8 cellular contexts compared by ENCODE assay signal in genomic region chr19:40529093-40529954, GRCh38. TPM values are rescaled to one million over a fixed set of nuclear protein-coding genes. Genes with fewer than 3 reads are reported as not detected.
DNase-seq lines count a peak whose midpoint lies in the region; ATAC-seq and TF ChIP-seq lines count a peak whose summit lies in the region.

No MANE protein-coding gene starts in this region.

- DNase-seq in GM12865 (ENCODE audit: low read depth) (peak; percentile 91), OCI-M1 (lab: John Stamatoyannopoulos, UW) (peak; percentile 92)
- peak; percentile 96 for DNase-seq in activated T-cell treated with anti-CD3 and anti-CD28 coated beads, Interleukin-2, amount 50 U/mL, for 24 hours
- peak; percentile 80 for DNase-seq in stimulated activated CD8-positive, alpha-beta memory T cell treated with anti-CD3 and anti-CD28 coated beads, Interleukin-4, amount 100 ng/mL, for 24 hours (ENCODE audit: low read depth)

- H3K9ac ChIP-seq in muscle layer of colon (ENCODE audit: low read length), result no peak overlapping the region

- peaks cover 9% of the 10 kb centered on the region for H3K4me1 ChIP-seq in muscle layer of colon (ENCODE audit: insufficient read depth, low read length)

- peak; percentile 41; the same call in 1 of the 2 replicates for TF ChIP-seq RAD21 in Ishikawa (IDR thresholded peaks at IDR 0.05; ENCODE audit: low read depth)

- TF ChIP-seq CTCF in GM12865 (IDR thresholded peaks at IDR 0.05; ENCODE audit: insufficient read depth, low read depth, low read length, missing control alignments), result peak; percentile 95

- H3K4me3 ChIP-seq in GM12865 (ENCODE audit: low read depth, low read length) (peak overlapping the region; percentile 42), muscle layer of colon (ENCODE audit: low read depth in 1 of 2, low read length in 2 of 2) (peak overlapping the region; percentile 29 to 57)

- H3K36me3 ChIP-seq in muscle layer of colon (ENCODE audit: insufficient read depth, low read length), result no peaks in the 10 kb centered on the region

- H3K36me3 Mint-ChIP-seq in activated T-cell treated with anti-CD3 and anti-CD28 coated beads, Interleukin-2, amount 50 U/mL, for 24 hours (ENCODE audit: low read depth), result no peaks in the 10 kb centered on the region

- peaks cover 22% of the 10 kb centered on the region for H3K27me3 Mint-ChIP-seq in activated T-cell treated with anti-CD3 and anti-CD28 coated beads, Interleukin-2, amount 50 U/mL, for 24 hours

- H3K27ac ChIP-seq in muscle layer of colon (ENCODE audit: low read depth, low read length), result no peak overlapping the region

- TF ChIP-seq EP300 in Ishikawa (IDR thresholded peaks at IDR 0.05; ENCODE audit: borderline replicate concordance), result no peak

- peak overlapping the region; percentile 37 for H3K4me3 Mint-ChIP-seq in activated T-cell treated with anti-CD3 and anti-CD28 coated beads, Interleukin-2, amount 50 U/mL, for 24 hours

- peak; percentile 88 for ATAC-seq in esophagus mucosa
- ATAC-seq in HG03175 (IDR thresholded peaks at IDR 0.05; ENCODE audit: unreplicated experiment), result no peak

- H3K9me3 Mint-ChIP-seq in activated T-cell treated with anti-CD3 and anti-CD28 coated beads, Interleukin-2, amount 50 U/mL, for 24 hours, result no peaks in the 10 kb centered on the region

- H3K27me3 ChIP-seq in muscle layer of colon (ENCODE audit: control insufficient read depth in 1 of 2, insufficient read depth in 2 of 2, low read length in 2 of 2), result peaks cover 0 to 4% of the 10 kb centered on the region in 2 donors

- H3K4me1 Mint-ChIP-seq in activated T-cell treated with anti-CD3 and anti-CD28 coated beads, Interleukin-2, amount 50 U/mL, for 24 hours (ENCODE audit: low read depth), result peaks cover 11% of the 10 kb centered on the region

- no peaks in the 10 kb centered on the region for H3K9me3 ChIP-seq in muscle layer of colon (ENCODE audit: low read length)

- peak overlapping the region; percentile 16 for H3K27ac Mint-ChIP-seq in activated T-cell treated with anti-CD3 and anti-CD28 coated beads, Interleukin-2, amount 50 U/mL, for 24 hours

TF ChIP-seq in Ishikawa, 13 proteins besides CTCF, POLR2A, EP300 and RAD21:
- TF ChIP-seq USF1 (IDR thresholded peaks at IDR 0.05) (no peak), EGR1 (IDR thresholded peaks at IDR 0.05) (peak; percentile 99), ZBTB7A (IDR thresholded peaks at IDR 0.05; ENCODE audit: low read depth) (peak; percentile 84), CEBPB (IDR thresholded peaks at IDR 0.05) (no peak)

RNA-seq across cellular contexts. Expression of gene SHKBP1, which starts 47.3 kb away (rescaled TPM):
- 42.8 TPM for total RNA-seq in esophagus mucosa
